ENCODE assay signal across 9 cellular contexts in genomic region chr15:83284563-83285283, GRCh38. TPM values are rescaled to one million over a fixed set of nuclear protein-coding genes. Genes with fewer than 3 reads are reported as not detected.
DNase-seq lines count a peak whose midpoint lies in the region; ATAC-seq lines count a peak whose summit lies in the region.
"Had no signal": no experiment of that assay in that cellular context is flagged by ENCODE, and none has a peak within 500 bp of the region (broad histone marks: within the 10 kb centered on the region; RNA-seq: fewer than 3 reads in every experiment).

Gene BNC1, minus strand, starts transcription at chr15:83284664. Its CDS starts 36 bp downstream, at chr15:83284628.

- peak within 1 kb of the TSS; percentile 61 for H3K4me3 Mint-ChIP-seq in activated naive CD8-positive, alpha-beta T cell treated with anti-CD3 and anti-CD28 coated beads, Interleukin-2, amount 10 ng/mL, durations not matched to agents 7 days and 5 days
- H3K4me3 Mint-ChIP-seq in activated T-helper 2 cell treated with anti-CD3 and anti-CD28 coated beads, Interferon-gamma antibody, Interleukin-2, Interleukin-4, amounts not matched to agents 10 μg/mL and 5 μg/mL and 100 μg/mL, durations not matched to agents 14 hours and 24 hours and 36 hours (ENCODE audit: low read depth) = no peak within 1 kb of the TSS

- H3K27ac ChIP-seq in skeletal muscle tissue (ENCODE audit: low read depth, low read length) = no peak within 1 kb of the TSS

- intact Hi-C loops in posterior cingulate gyrus (cut with DNase I) = no loop called here
- intact Hi-C loops in activated T-helper 2 cell treated with anti-CD3 and anti-CD28 coated beads, Interferon-gamma antibody, Interleukin-2, Interleukin-4, amounts not matched to agents 10 μg/mL and 5 μg/mL and 100 μg/mL, durations not matched to agents 14 hours and 24 hours and 36 hours (cut with micrococcal nuclease) = no loop called here

- H3K9ac ChIP-seq in iPS-15b (ENCODE audit: low read depth, low read length) (no peak within 1 kb of the TSS), skeletal muscle tissue (ENCODE audit: low read depth in 1 of 3, low read length in 3 of 3) (peak within 1 kb of the TSS in 1 of 3 donors; percentile 14)

- no peaks in the 10 kb centered on the region for H3K36me3 ChIP-seq in H7 (replicated peaks; ENCODE audit: control insufficient read depth, insufficient read depth, low read length)
- no peaks in the 10 kb centered on the region for H3K36me3 ChIP-seq in iPS-15b (ENCODE audit: control insufficient read depth, insufficient read depth, low read length)
- H3K36me3 ChIP-seq in skeletal muscle tissue (ENCODE audit: control insufficient read depth in 3 of 3, insufficient read depth in 3 of 3, low read length in 3 of 3) = no peaks in the 10 kb centered on the region

- H3K27me3 Mint-ChIP-seq in activated naive CD8-positive, alpha-beta T cell treated with anti-CD3 and anti-CD28 coated beads, Interleukin-2, amount 10 ng/mL, durations not matched to agents 7 days and 5 days = peaks cover 71% of the 10 kb centered on the region
- peaks cover 75% of the 10 kb centered on the region for H3K27me3 Mint-ChIP-seq in activated T-helper 2 cell treated with anti-CD3 and anti-CD28 coated beads, Interferon-gamma antibody, Interleukin-2, Interleukin-4, amounts not matched to agents 10 μg/mL and 5 μg/mL and 100 μg/mL, durations not matched to agents 14 hours and 24 hours and 36 hours (ENCODE audit: low read depth)

- H3K9me3 ChIP-seq in iPS-15b (ENCODE audit: control insufficient read depth, insufficient read depth, low read length) (no peaks in the 10 kb centered on the region), skeletal muscle tissue (ENCODE audit: control insufficient read depth in 3 of 3, low read length in 3 of 3) (no peaks in the 10 kb centered on the region)

- ATAC-seq in activated naive CD8-positive, alpha-beta T cell treated with anti-CD3 and anti-CD28 coated beads, Interleukin-2, amount 10 ng/mL, durations not matched to agents 7 days and 5 days (ENCODE audit: low read depth) = no peak

- H3K9me3 Mint-ChIP-seq in activated naive CD8-positive, alpha-beta T cell treated with anti-CD3 and anti-CD28 coated beads, Interleukin-2, amount 10 ng/mL, durations not matched to agents 7 days and 5 days = no peaks in the 10 kb centered on the region
- no peaks in the 10 kb centered on the region for H3K9me3 Mint-ChIP-seq in activated T-helper 2 cell treated with anti-CD3 and anti-CD28 coated beads, Interferon-gamma antibody, Interleukin-2, Interleukin-4, amounts not matched to agents 10 μg/mL and 5 μg/mL and 100 μg/mL, durations not matched to agents 14 hours and 24 hours and 36 hours

- POLR2A ChIA-PET in activated naive CD8-positive, alpha-beta T cell treated with anti-CD3 and anti-CD28 coated beads, Interleukin-2, amount 10 ng/mL, durations not matched to agents 7 days and 5 days (lab: Charles Lee) = no interaction called here

- no peak within 1 kb of the TSS for H3K27ac Mint-ChIP-seq in activated naive CD8-positive, alpha-beta T cell treated with anti-CD3 and anti-CD28 coated beads, Interleukin-2, amount 10 ng/mL, durations not matched to agents 7 days and 5 days
- H3K27ac Mint-ChIP-seq in activated T-helper 2 cell treated with anti-CD3 and anti-CD28 coated beads, Interferon-gamma antibody, Interleukin-2, Interleukin-4, amounts not matched to agents 10 μg/mL and 5 μg/mL and 100 μg/mL, durations not matched to agents 14 hours and 24 hours and 36 hours = no peak within 1 kb of the TSS

- H3K36me3 Mint-ChIP-seq in activated naive CD8-positive, alpha-beta T cell treated with anti-CD3 and anti-CD28 coated beads, Interleukin-2, amount 10 ng/mL, durations not matched to agents 7 days and 5 days = no peaks in the 10 kb centered on the region
- H3K36me3 Mint-ChIP-seq in activated T-helper 2 cell treated with anti-CD3 and anti-CD28 coated beads, Interferon-gamma antibody, Interleukin-2, Interleukin-4, amounts not matched to agents 10 μg/mL and 5 μg/mL and 100 μg/mL, durations not matched to agents 14 hours and 24 hours and 36 hours (ENCODE audit: low read depth) = no peaks in the 10 kb centered on the region

- H3K4me1 ChIP-seq in iPS-15b (ENCODE audit: control insufficient read depth, insufficient read depth, low read length) (no peaks in the 10 kb centered on the region), skeletal muscle tissue (ENCODE audit: control insufficient read depth in 3 of 3, insufficient read depth in 3 of 3, low read length in 3 of 3) (peaks cover 0 to 4% (median 2%) of the 10 kb centered on the region in 3 donors)

- peaks cover 45% of the 10 kb centered on the region for H3K27me3 ChIP-seq in H7 (ENCODE audit: control insufficient read depth, insufficient read depth, low read length)
- peaks cover 69% of the 10 kb centered on the region for H3K27me3 ChIP-seq in iPS-15b (ENCODE audit: control insufficient read depth, insufficient read depth, low read length)
- peaks cover 42 to 59% (median 47%) of the 10 kb centered on the region in 3 donors for H3K27me3 ChIP-seq in skeletal muscle tissue (ENCODE audit: control insufficient read depth in 3 of 3, insufficient read depth in 3 of 3, low read length in 3 of 3)

- peaks cover 7% of the 10 kb centered on the region for H3K4me1 Mint-ChIP-seq in activated naive CD8-positive, alpha-beta T cell treated with anti-CD3 and anti-CD28 coated beads, Interleukin-2, amount 10 ng/mL, durations not matched to agents 7 days and 5 days
- H3K4me1 Mint-ChIP-seq in activated T-helper 2 cell treated with anti-CD3 and anti-CD28 coated beads, Interferon-gamma antibody, Interleukin-2, Interleukin-4, amounts not matched to agents 10 μg/mL and 5 μg/mL and 100 μg/mL, durations not matched to agents 14 hours and 24 hours and 36 hours (ENCODE audit: low read depth) = no peaks in the 10 kb centered on the region

- DNase-seq in H7 = peak; percentile 80
- DNase-seq in activated naive CD8-positive, alpha-beta T cell treated with anti-CD3 and anti-CD28 coated beads, Interleukin-2, amount 10 ng/mL, durations not matched to agents 7 days and 5 days = no peak
- DNase-seq in posterior cingulate gyrus = no peak
- DNase-seq in NAMALWA (ENCODE audit: low spot score) = no peak
- no peak for DNase-seq in activated T-helper 2 cell treated with anti-CD3 and anti-CD28 coated beads, Interferon-gamma antibody, Interleukin-2, Interleukin-4, amounts not matched to agents 10 μg/mL and 5 μg/mL and 100 μg/mL, durations not matched to agents 14 hours and 24 hours and 36 hours (ENCODE audit: low spot score)
- DNase-seq in effector CD8-positive, alpha-beta T cell (lab: John Stamatoyannopoulos, UW) = no peak
- DNase-seq: NCI-H345 had no signal

- H3K4me3 ChIP-seq in H7 (ENCODE audit: insufficient read depth, low read depth, low read length) = peak within 1 kb of the TSS; percentile 47
- peak within 1 kb of the TSS; percentile 61 for H3K4me3 ChIP-seq in iPS-15b (ENCODE audit: low read depth, low read length)
- H3K4me3 ChIP-seq in skeletal muscle tissue (ENCODE audit: low read length in 3 of 3) = peak within 1 kb of the TSS; percentile 52 to 57 (median 54)

RNA-seq across cellular contexts. Expression of gene BNC1, which starts in this region (rescaled TPM):
- total RNA-seq in H7 (2014; rRNA removed; shearing (Covaris generic)) = 0.03 TPM in 1 of 2 replicates, not detected in the other
- not detected for total RNA-seq in activated naive CD8-positive, alpha-beta T cell treated with anti-CD3 and anti-CD28 coated beads, Interleukin-2, amount 10 ng/mL, durations not matched to agents 7 days and 5 days
- 1.6 TPM for total RNA-seq in skeletal muscle tissue
- total RNA-seq in activated T-helper 2 cell treated with anti-CD3 and anti-CD28 coated beads, Interferon-gamma antibody, Interleukin-2, Interleukin-4, amounts not matched to agents 10 μg/mL and 5 μg/mL and 100 μg/mL, durations not matched to agents 14 hours and 24 hours and 36 hours = not detected in 2 replicates

Comparison
In these comparisons a context has a peak if more than half of its experiments do, and no peak if none do; other contexts are left out.
1. Peak in DNase-seq and H3K4me3 ChIP-seq in H7; RNA of the gene not detected or under 1 TPM.